In the genomic region with DNA sequence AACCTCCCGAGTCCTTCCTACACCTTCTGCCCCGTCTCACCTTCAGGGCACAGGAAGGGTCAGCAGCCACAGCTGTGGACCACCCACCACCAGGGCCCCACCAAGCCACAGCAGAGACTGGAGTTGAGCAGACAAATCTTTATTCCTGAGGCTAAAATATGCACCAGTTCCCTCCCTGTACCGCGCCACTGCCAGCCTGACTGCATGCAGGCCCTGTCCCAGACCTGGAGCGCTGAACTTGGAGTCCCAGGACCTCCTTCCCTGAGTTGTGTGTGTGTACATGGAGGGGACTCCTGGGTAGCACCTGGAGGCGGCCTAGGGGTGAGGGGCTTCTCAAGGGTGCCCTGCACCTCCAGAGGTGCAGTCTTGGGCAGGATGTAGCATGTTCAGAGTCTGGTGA, we compare ENCODE assay signal across 36 cellular contexts. TPM values are rescaled to one million over a fixed set of nuclear protein-coding genes. Genes with fewer than 3 reads are reported as not detected.
"Had no signal": no experiment of that assay in that cellular context is flagged by ENCODE, and none has a peak within 500 bp of the region (broad histone marks: within the 10 kb centered on the region; RNA-seq: fewer than 3 reads in every experiment).

No MANE protein-coding gene starts in this region.

- H3K4me2 ChIP-seq: SK-N-SH had no signal

- H3K9me3 ChIP-seq: adrenal gland, body of pancreas, SJSA1, SK-N-SH had no signal

- DNase-seq: activated CD4-positive, alpha-beta memory T cell treated with anti-CD3 and anti-CD28 coated beads, Interleukin-2, amount 10 ng/mL, durations not matched to agents 7 days and 5 days; activated CD4-positive, alpha-beta T cell treated with anti-CD3 and anti-CD28 coated beads for 36 hours; activated CD4-positive, alpha-beta T cell treated with anti-CD3 and anti-CD28 coated beads, Interleukin-2, amount 50 U/mL, for 1 hour; activated CD8-positive, alpha-beta memory T cell treated with anti-CD3 and anti-CD28 coated beads for 24 hours; activated effector memory CD4-positive, alpha-beta T cell treated with anti-CD3 and anti-CD28 coated beads, Interleukin-2, amount 50 U/mL, for 16 hours; activated naive CD4-positive, alpha-beta T cell; activated naive CD4-positive, alpha-beta T cell treated with anti-CD3 and anti-CD28 coated beads, Interleukin-2, amount 50 U/mL, for 16 hours; activated naive CD8-positive, alpha-beta T cell treated with anti-CD3 and anti-CD28 coated beads, Interleukin-2, amount 10 ng/mL, durations not matched to agents 7 days and 5 days; activated T-cell treated with anti-CD3 and anti-CD28 coated beads, Interleukin-2, amount 50 U/mL, for 1 hour; activated T-cell treated with anti-CD3 and anti-CD28 coated beads, Interleukin-2, amount 50 U/mL, for 72 hours; adrenal gland; body of pancreas; caudate nucleus; cerebellar nuclear complex; NCI-H1092; NCI-H1436 treated with DMSO at 0.1 percent for 48 hours; NCI-H1694 treated with DMSO at 0.1 percent for 48 hours; NCI-H2029; NCI-H345; NCI-H524 treated with DMSO at 0.1 percent for 48 hours; SHP77 treated with DMSO at 0.1 percent for 48 hours; SK-N-SH had no signal

- H3K27ac Mint-ChIP-seq: activated CD4-positive, alpha-beta memory T cell treated with anti-CD3 and anti-CD28 coated beads, Interleukin-2, amount 10 ng/mL, durations not matched to agents 7 days and 5 days; activated CD4-positive, alpha-beta T cell treated with anti-CD3 and anti-CD28 coated beads for 36 hours; T-helper 1 cell treated with Interleukin-12 subunit alpha and Interleukin-12 subunit beta and Interleukin-4 antibody, amounts not matched to agents 30 μg/mL and 1 μg/mL, for 36 hours; T-helper 2 cell treated with Interferon-gamma antibody and Interleukin-4, amounts not matched to agents 5 μg/mL and 100 μg/mL, for 36 hours; WTC11 had no signal

- H3K27me3 Mint-ChIP-seq: activated CD4-positive, alpha-beta memory T cell treated with anti-CD3 and anti-CD28 coated beads, Interleukin-2, amount 10 ng/mL, durations not matched to agents 7 days and 5 days; activated CD4-positive, alpha-beta T cell treated with anti-CD3 and anti-CD28 coated beads for 36 hours; activated naive CD8-positive, alpha-beta T cell treated with anti-CD3 and anti-CD28 coated beads, Interleukin-2, amount 10 ng/mL, durations not matched to agents 7 days and 5 days; activated T-helper 17 cell treated with anti-CD3 and anti-CD28 coated beads, Interleukin-2, amount 50 U/mL, for 72 hours had no signal

- H3K4me3 Mint-ChIP-seq: activated CD4-positive, alpha-beta memory T cell treated with anti-CD3 and anti-CD28 coated beads, Interleukin-2, amount 10 ng/mL, durations not matched to agents 7 days and 5 days; activated CD4-positive, alpha-beta T cell treated with anti-CD3 and anti-CD28 coated beads for 36 hours; activated naive CD8-positive, alpha-beta T cell treated with anti-CD3 and anti-CD28 coated beads, Interleukin-2, amount 10 ng/mL, durations not matched to agents 7 days and 5 days; activated T-cell treated with anti-CD3 and anti-CD28 coated beads, Interleukin-2, amount 50 U/mL, for 72 hours; activated T-helper 17 cell treated with anti-CD3 and anti-CD28 coated beads, Interleukin-2, amount 50 U/mL, for 72 hours; T-helper 1 cell treated with Interleukin-12 subunit alpha and Interleukin-12 subunit beta and Interleukin-4 antibody, amounts not matched to agents 30 μg/mL and 1 μg/mL, for 36 hours; T-helper 2 cell treated with Interferon-gamma antibody and Interleukin-4, amounts not matched to agents 5 μg/mL and 100 μg/mL, for 36 hours; WTC11 had no signal

- ATAC-seq: activated CD4-positive, alpha-beta T cell treated with anti-CD3 and anti-CD28 coated beads for 36 hours; activated CD4-positive, CD25-positive, alpha-beta regulatory T cell treated with anti-CD3 and anti-CD28 coated beads, Interleukin-2, amount 50 U/mL, for 24 hours; activated T-cell treated with anti-CD3 and anti-CD28 coated beads, Interleukin-2, amount 50 U/mL, for 72 hours; activated T-helper 17 cell treated with anti-CD3 and anti-CD28 coated beads, Interleukin-2, amount 50 U/mL, for 72 hours; body of pancreas; K562; Panc1; WTC11 had no signal

- H3K9me2 ChIP-seq: SK-N-SH had no signal

- H3K4me3 ChIP-seq: adrenal gland, body of pancreas, K562, SJSA1 had no signal

- FAIRE-seq: astrocyte, bronchial epithelial cell, K562, TTC549 had no signal

- H3K4me1 ChIP-seq: adrenal gland, body of pancreas, SJSA1 had no signal

- H3K27me3 ChIP-seq: adrenal gland, body of pancreas, SJSA1 had no signal

- H3K9me3 Mint-ChIP-seq: activated CD4-positive, alpha-beta memory T cell treated with anti-CD3 and anti-CD28 coated beads, Interleukin-2, amount 10 ng/mL, durations not matched to agents 7 days and 5 days; activated naive CD8-positive, alpha-beta T cell treated with anti-CD3 and anti-CD28 coated beads, Interleukin-2, amount 10 ng/mL, durations not matched to agents 7 days and 5 days; activated T-cell treated with anti-CD3 and anti-CD28 coated beads, Interleukin-2, amount 50 U/mL, for 72 hours; activated T-helper 17 cell treated with anti-CD3 and anti-CD28 coated beads, Interleukin-2, amount 50 U/mL, for 72 hours; T-helper 1 cell treated with Interleukin-12 subunit alpha and Interleukin-12 subunit beta and Interleukin-4 antibody, amounts not matched to agents 30 μg/mL and 1 μg/mL, for 36 hours; T-helper 2 cell treated with Interferon-gamma antibody and Interleukin-4, amounts not matched to agents 5 μg/mL and 100 μg/mL, for 36 hours; WTC11 had no signal

- H3K9ac ChIP-seq: SK-N-SH had no signal

- H3K27ac ChIP-seq: adrenal gland, body of pancreas, SJSA1 had no signal

RNA-seq across cellular contexts. Expression of a gene that starts 4.0 kb away (rescaled TPM):
- total RNA-seq: activated CD4-positive, alpha-beta memory T cell treated with anti-CD3 and anti-CD28 coated beads, Interleukin-2, amount 10 ng/mL, durations not matched to agents 7 days and 5 days; activated naive CD8-positive, alpha-beta T cell treated with anti-CD3 and anti-CD28 coated beads, Interleukin-2, amount 10 ng/mL, durations not matched to agents 7 days and 5 days; activated T-cell treated with anti-CD3 and anti-CD28 coated beads, Interleukin-2, amount 50 U/mL, for 72 hours; adrenal gland; body of pancreas; bronchial epithelial cell; K562; M059J; NCI-H460; RPMI7951; SJSA1 had no signal
- polyA plus RNA-seq: adrenal gland, K562, SK-N-SH had no signal
